In genomic region chr19:49817964-49818690, GRCh38 we compare ENCODE assay signal across 8 cellular contexts. TPM values are rescaled to one million over a fixed set of nuclear protein-coding genes. Genes with fewer than 3 reads are reported as not detected.
A peak's percentile ranks its signal among the peaks of the same experiment; 100 is the strongest.
DNase-seq lines count a peak whose midpoint lies in the region; ATAC-seq and TF ChIP-seq lines count a peak whose summit lies in the region.

Gene MED25, plus strand, starts transcription at chr19:49818289. Its CDS starts 53 bp downstream, at chr19:49818342.

- peak; percentile 38 for TF ChIP-seq CTCF in CD4-positive, alpha-beta T cell (IDR thresholded peaks at IDR 0.05)
- no peak for TF ChIP-seq CTCF in lung (IDR thresholded peaks at IDR 0.05; ENCODE audit: control extremely low read depth, extremely low read depth)

- H3K36me3 ChIP-seq in lung (ENCODE audit: control insufficient read depth in 2 of 2, insufficient read depth in 2 of 2, low read length in 2 of 2) = peaks cover 0 to 4% of the 10 kb centered on the region in 2 donors

- intact Hi-C loops in CD4-positive, alpha-beta T cell (cut with DNase I, micrococcal nuclease) = loop anchor here (2.0 to 10.0 kb wide), 5 partner anchors 34 to 323 kb away; partner anchors contain the start of genes ATF5 (in 1 of the 2), NUP62 (in 1 of the 2), PNKP (in 1 of the 2) and PTOV1 (in 1 of the 2)

- H3K27ac Mint-ChIP-seq in CD4-positive, alpha-beta T cell = peak within 1 kb of the TSS; percentile 99

- H3K27ac ChIP-seq in CD4-positive, alpha-beta T cell (ENCODE audit: low read depth, low read length) = peak within 1 kb of the TSS; percentile 96
- H3K27ac ChIP-seq in lung (ENCODE audit: low read depth in 1 of 2, low read length in 1 of 2) = peak within 1 kb of the TSS; percentile 74 to 95

- peak; percentile 78 to 93 (median 84) for DNase-seq in CD4-positive, alpha-beta T cell
- DNase-seq in NCI-H774 (lab: John Stamatoyannopoulos, UW) = peak; percentile 84
- DNase-seq in activated CD8-positive, alpha-beta memory T cell treated with anti-CD3 and anti-CD28 coated beads for 1 hour (ENCODE audit: extremely low read depth in 1 of 2, low read depth in 1 of 2) = peak; percentile 77 to 78
- peak; percentile 85 for DNase-seq in effector CD4-positive, alpha-beta T cell
- peak; percentile 88 for DNase-seq in lung (ENCODE audit: low spot score)
- peak; percentile 68 to 80 (median 78) for DNase-seq in stimulated activated CD4-positive, alpha-beta T cell treated with anti-CD3 and anti-CD28 coated beads, TNF-alpha, amount 100 ng/mL, for 4 hours (ENCODE audit: low read depth in 3 of 3)

- H3K36me3 Mint-ChIP-seq in CD4-positive, alpha-beta T cell (ENCODE audit: low read depth) = peaks cover 26% of the 10 kb centered on the region

- no peaks in the 10 kb centered on the region for H3K9me3 Mint-ChIP-seq in CD4-positive, alpha-beta T cell

- no peaks in the 10 kb centered on the region for H3K27me3 Mint-ChIP-seq in CD4-positive, alpha-beta T cell

- 0% methylated on average over 56 to 58 of the region's 58 CpGs for WGBS in lung, 2 donors

- POLR2A ChIA-PET in CD4-positive, alpha-beta T cell (lab: Charles Lee) = interaction anchor here (0.8 to 2.6 kb wide), 9 partner anchors 11 to 112 kb away, joined by 3 to 14 read pairs (median 5); partner anchors contain the start of genes AKT1S1, AP2A1, NUP62 and PNKP

- H3K4me1 Mint-ChIP-seq in CD4-positive, alpha-beta T cell (ENCODE audit: low read depth) = peaks cover 35% of the 10 kb centered on the region

- H3K27me3 ChIP-seq in CD4-positive, alpha-beta T cell (ENCODE audit: control insufficient read depth, insufficient read depth, low read length) = no peaks in the 10 kb centered on the region
- H3K27me3 ChIP-seq in lung (ENCODE audit: control insufficient read depth, insufficient read depth) = no peaks in the 10 kb centered on the region

- H3K4me3 ChIP-seq in lung = peak within 1 kb of the TSS; percentile 81

- ATAC-seq in CD4-positive, alpha-beta T cell (ENCODE audit: poor library complexity) = peak; percentile 60
- ATAC-seq in GM19395 (IDR thresholded peaks at IDR 0.05; ENCODE audit: unreplicated experiment) = peak; percentile 69
- peak; percentile 65 for ATAC-seq in HG03565 (IDR thresholded peaks at IDR 0.05; ENCODE audit: unreplicated experiment)
- peak; percentile 84 for ATAC-seq in lung (ENCODE audit: insufficient read depth, low FRiP score)

- peaks cover 0 to 4% of the 10 kb centered on the region in 2 donors for H3K4me1 ChIP-seq in lung (ENCODE audit: control insufficient read depth in 2 of 2, insufficient read depth in 2 of 2, low read length in 2 of 2)

- H3K4me3 Mint-ChIP-seq in CD4-positive, alpha-beta T cell = peak within 1 kb of the TSS; percentile 99

- CTCF ChIA-PET in CD4-positive, alpha-beta T cell (lab: Charles Lee) = no interaction called here

- H3K9me3 ChIP-seq in CD4-positive, alpha-beta T cell (ENCODE audit: control insufficient read depth, low read length) = no peaks in the 10 kb centered on the region
- H3K9me3 ChIP-seq in lung (ENCODE audit: control insufficient read depth in 2 of 2, insufficient read depth in 1 of 2, low read length in 1 of 2) = no peaks in the 10 kb centered on the region

RNA-seq across cellular contexts. Expression of gene MED25, which starts in this region (rescaled TPM):
- total RNA-seq in CD4-positive, alpha-beta T cell = 10 to 100 TPM; 67.2 to 67.8 TPM
- total RNA-seq in lung = 10 to 100 TPM; 43.6 to 75.2 TPM
- polyA plus RNA-seq in lung = 10 to 100 TPM; 42.6 to 52.6 TPM

Comparison
In these comparisons a context has a peak if more than half of its experiments do, and no peak if none do; other contexts are left out.
1. Peak in every context shown above with its lines: DNase-seq, ATAC-seq, H3K4me3 ChIP-seq and H3K27ac ChIP-seq.